ENCODE assay signal across 1 cellular context in genomic region chr7:132248841-132249590, GRCh38.
TF ChIP-seq lines count a peak whose summit lies in the region.

No MANE protein-coding gene starts in this region.

TF ChIP-seq in GM23338, 12 proteins besides CTCF, POLR2A, EP300 and RAD21 (continued from another document):
- TF ChIP-seq ZNF462 (CRISPR knock-in tag; IDR thresholded peaks at IDR 0.05) (no peak), JUNB (IDR thresholded peaks at IDR 0.05; ENCODE audit: unreplicated experiment) (no peak), ZNF114 (CRISPR knock-in tag; IDR thresholded peaks at IDR 0.05) (no peak)
